14 cellular contexts compared by ENCODE assay signal in the genomic region with DNA sequence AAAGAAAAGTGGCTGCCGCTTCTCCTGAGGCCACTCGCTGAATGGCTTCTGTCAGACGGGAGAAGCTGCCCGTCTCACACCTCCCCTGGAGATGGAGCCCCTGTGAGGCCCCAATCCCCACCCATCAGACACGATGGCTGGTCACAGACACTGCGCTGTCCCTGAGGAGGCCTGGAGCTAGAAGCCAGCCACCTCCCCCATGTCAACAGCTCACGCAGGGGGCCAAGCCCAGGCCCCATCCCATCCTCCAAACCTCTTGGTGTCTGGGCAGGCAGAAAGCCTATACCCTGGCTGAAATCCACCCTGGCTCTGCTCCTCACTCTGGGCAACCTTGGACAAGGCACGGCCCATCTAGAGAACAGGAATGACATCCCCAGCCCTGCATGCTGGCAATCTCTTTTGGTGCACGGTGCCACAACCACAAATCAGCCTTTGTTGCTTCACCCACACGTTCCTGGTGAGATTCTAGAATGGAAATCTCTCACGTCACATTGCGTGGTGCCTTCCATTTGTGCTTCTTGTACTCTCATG.
A peak's percentile ranks its signal among the peaks of the same experiment; 100 is the strongest.
DNase-seq lines count a peak whose midpoint lies in the region; ATAC-seq and TF ChIP-seq lines count a peak whose summit lies in the region.
"Had no signal": no experiment of that assay in that cellular context is flagged by ENCODE, and none has a peak within 500 bp of the region (broad histone marks: within the 10 kb centered on the region; RNA-seq: fewer than 3 reads in every experiment).

No MANE protein-coding gene starts in this region.

- H3K27me3 ChIP-seq in BLaER1 (no peaks in the 10 kb centered on the region), neural cell (ENCODE audit: insufficient read depth, low read depth, low read length) (no peaks in the 10 kb centered on the region), gastrocnemius medialis (no peaks in the 10 kb centered on the region)

- H3K36me3 ChIP-seq in BLaER1 (no peaks in the 10 kb centered on the region), neural cell (ENCODE audit: insufficient read depth, low read length) (no peaks in the 10 kb centered on the region), gastrocnemius medialis (no peaks in the 10 kb centered on the region)

- TF ChIP-seq POLR2A in gastrocnemius medialis (IDR thresholded peaks at IDR 0.05): no peak

- TF ChIP-seq EP300 in neural cell (conservative IDR thresholded peaks at IDR 0.05; ENCODE audit: poor library complexity, severe bottlenecking): no peak

- no peak for TF ChIP-seq RAD21 in neural cell (conservative IDR thresholded peaks at IDR 0.05)

- no peak overlapping the region for H3K4me3 Mint-ChIP-seq in activated CD4-positive, alpha-beta T cell treated with anti-CD3 and anti-CD28 coated beads for 36 hours
- H3K4me3 Mint-ChIP-seq: CD4-positive, CD25-positive, alpha-beta regulatory T cell; HFFc6 had no signal

- H3K27ac ChIP-seq in BLaER1: peak overlapping the region; percentile 67
- peak overlapping the region; percentile 8 for H3K27ac ChIP-seq in neural cell (ENCODE audit: low read length)
- no peak overlapping the region for H3K27ac ChIP-seq in gastrocnemius medialis
- H3K27ac ChIP-seq: 22Rv1, HL-60 had no signal

- no peaks in the 10 kb centered on the region for H3K36me3 Mint-ChIP-seq in activated CD4-positive, alpha-beta T cell treated with anti-CD3 and anti-CD28 coated beads for 36 hours (ENCODE audit: low read depth)
- H3K36me3 Mint-ChIP-seq: CD4-positive, CD25-positive, alpha-beta regulatory T cell had no signal

- H3K9me3 ChIP-seq in BLaER1 (no peaks in the 10 kb centered on the region), neural cell (ENCODE audit: low read length) (no peaks in the 10 kb centered on the region), gastrocnemius medialis (no peaks in the 10 kb centered on the region)

- in situ Hi-C loops in gastrocnemius medialis (cut with MboI; ENCODE audit: low sequenced_read_pairs in 4 of 4): no loop called here

- peak; percentile 19 for ATAC-seq in activated CD4-positive, alpha-beta T cell treated with anti-CD3 and anti-CD28 coated beads for 36 hours
- ATAC-seq in gastrocnemius medialis: peak in 1 of 2 donors; percentile 30
- no peak for ATAC-seq in left colon

- H3K79me2 ChIP-seq in neural cell (replicated peaks; ENCODE audit: insufficient read depth, low read length): no peaks in the 10 kb centered on the region

- H3K9ac ChIP-seq in BLaER1: peak overlapping the region; percentile 61
- no peak overlapping the region for H3K9ac ChIP-seq in neural cell (ENCODE audit: low read length)

- H3K27ac Mint-ChIP-seq in activated CD4-positive, alpha-beta T cell treated with anti-CD3 and anti-CD28 coated beads for 36 hours: no peak overlapping the region
- H3K27ac Mint-ChIP-seq: CD4-positive, CD25-positive, alpha-beta regulatory T cell; HFFc6 had no signal

- no peaks in the 10 kb centered on the region for H4K20me1 ChIP-seq in BLaER1
- H4K20me1 ChIP-seq in neural cell (ENCODE audit: insufficient read depth): no peaks in the 10 kb centered on the region

- H3K4me1 ChIP-seq in BLaER1: peaks cover 91% of the 10 kb centered on the region
- peaks cover 0 to 7% of the 10 kb centered on the region in 2 donors for H3K4me1 ChIP-seq in gastrocnemius medialis

- CTCF ChIA-PET in activated CD4-positive, alpha-beta T cell treated with anti-CD3 and anti-CD28 coated beads for 36 hours (lab: Charles Lee): no interaction called here

- no peaks in the 10 kb centered on the region for H3K4me1 Mint-ChIP-seq in activated CD4-positive, alpha-beta T cell treated with anti-CD3 and anti-CD28 coated beads for 36 hours
- H3K4me1 Mint-ChIP-seq: CD4-positive, CD25-positive, alpha-beta regulatory T cell had no signal

- intact Hi-C loops in activated CD4-positive, alpha-beta T cell treated with anti-CD3 and anti-CD28 coated beads for 36 hours (cut with DNase I, micrococcal nuclease): no loop called here
- intact Hi-C loops in gastrocnemius medialis (cut with DNase I; ENCODE audit: low total_unique reads): no loop called here
- intact Hi-C loops in left colon (cut with DNase I, micrococcal nuclease): no loop called here

- TF ChIP-seq CTCF in neural cell (IDR thresholded peaks at IDR 0.05; ENCODE audit: poor library complexity, severe bottlenecking) (no peak), gastrocnemius medialis (IDR thresholded peaks at IDR 0.05 in 4 of 5, conservative IDR thresholded peaks at IDR 0.05 in 1 of 5) (no peak)

- no peaks in the 10 kb centered on the region for H3F3A ChIP-seq in neural cell (ENCODE audit: insufficient read depth, low read length, poor library complexity, severe bottlenecking)

- peak overlapping the region; percentile 93 for H3K4me2 ChIP-seq in BLaER1
- no peak overlapping the region for H3K4me2 ChIP-seq in neural cell (ENCODE audit: low read length)

- H3K4me3 ChIP-seq in BLaER1: no peak overlapping the region
- no peak overlapping the region for H3K4me3 ChIP-seq in neural cell (ENCODE audit: low read length)
- no peak overlapping the region for H3K4me3 ChIP-seq in gastrocnemius medialis

- POLR2A ChIA-PET in activated CD4-positive, alpha-beta T cell treated with anti-CD3 and anti-CD28 coated beads for 36 hours (lab: Charles Lee): no interaction called here

- peaks cover 4% of the 10 kb centered on the region for H3K27me3 Mint-ChIP-seq in activated CD4-positive, alpha-beta T cell treated with anti-CD3 and anti-CD28 coated beads for 36 hours
- H3K27me3 Mint-ChIP-seq: CD4-positive, CD25-positive, alpha-beta regulatory T cell had no signal

- peaks cover 9% of the 10 kb centered on the region for H3K9me3 Mint-ChIP-seq in activated CD4-positive, alpha-beta T cell treated with anti-CD3 and anti-CD28 coated beads for 36 hours (ENCODE audit: low read depth)

- no peak for DNase-seq in activated CD4-positive, alpha-beta T cell treated with anti-CD3 and anti-CD28 coated beads for 36 hours
- DNase-seq in activated CD4-positive, alpha-beta T cell treated with anti-CD3 and anti-CD28 coated beads for 1 hour: no peak
- DNase-seq in gastrocnemius medialis (peak; percentile 14 to 19), globus pallidus (ENCODE audit: low spot score) (no peak), left colon (no peak)
- DNase-seq: CD4-positive, CD25-positive, alpha-beta regulatory T cell; DMS53; GF-D8; HCEC 1CT; HFFc6 had no signal

- no peak overlapping the region for H2AFZ ChIP-seq in neural cell (ENCODE audit: low read depth, low read length)

- no peaks in the 10 kb centered on the region for H3K9me2 ChIP-seq in neural cell (ENCODE audit: insufficient read depth, low read length)

TF ChIP-seq in neural cell, 6 proteins besides CTCF, POLR2A, EP300 and RAD21:
- no peak for TF ChIP-seq TAF1 (IDR thresholded peaks at IDR 0.05; ENCODE audit: low read depth)
- no peak for TF ChIP-seq EZH2 (IDR thresholded peaks at IDR 0.05; ENCODE audit: borderline replicate concordance, insufficient read depth, low read length, poor library complexity, severe bottlenecking)
- no peak for TF ChIP-seq MXI1 (conservative IDR thresholded peaks at IDR 0.05; ENCODE audit: poor library complexity, severe bottlenecking)
- no peak for TF ChIP-seq POLR2AphosphoS5 (IDR thresholded peaks at IDR 0.05)
- TF ChIP-seq, protein P1, sequence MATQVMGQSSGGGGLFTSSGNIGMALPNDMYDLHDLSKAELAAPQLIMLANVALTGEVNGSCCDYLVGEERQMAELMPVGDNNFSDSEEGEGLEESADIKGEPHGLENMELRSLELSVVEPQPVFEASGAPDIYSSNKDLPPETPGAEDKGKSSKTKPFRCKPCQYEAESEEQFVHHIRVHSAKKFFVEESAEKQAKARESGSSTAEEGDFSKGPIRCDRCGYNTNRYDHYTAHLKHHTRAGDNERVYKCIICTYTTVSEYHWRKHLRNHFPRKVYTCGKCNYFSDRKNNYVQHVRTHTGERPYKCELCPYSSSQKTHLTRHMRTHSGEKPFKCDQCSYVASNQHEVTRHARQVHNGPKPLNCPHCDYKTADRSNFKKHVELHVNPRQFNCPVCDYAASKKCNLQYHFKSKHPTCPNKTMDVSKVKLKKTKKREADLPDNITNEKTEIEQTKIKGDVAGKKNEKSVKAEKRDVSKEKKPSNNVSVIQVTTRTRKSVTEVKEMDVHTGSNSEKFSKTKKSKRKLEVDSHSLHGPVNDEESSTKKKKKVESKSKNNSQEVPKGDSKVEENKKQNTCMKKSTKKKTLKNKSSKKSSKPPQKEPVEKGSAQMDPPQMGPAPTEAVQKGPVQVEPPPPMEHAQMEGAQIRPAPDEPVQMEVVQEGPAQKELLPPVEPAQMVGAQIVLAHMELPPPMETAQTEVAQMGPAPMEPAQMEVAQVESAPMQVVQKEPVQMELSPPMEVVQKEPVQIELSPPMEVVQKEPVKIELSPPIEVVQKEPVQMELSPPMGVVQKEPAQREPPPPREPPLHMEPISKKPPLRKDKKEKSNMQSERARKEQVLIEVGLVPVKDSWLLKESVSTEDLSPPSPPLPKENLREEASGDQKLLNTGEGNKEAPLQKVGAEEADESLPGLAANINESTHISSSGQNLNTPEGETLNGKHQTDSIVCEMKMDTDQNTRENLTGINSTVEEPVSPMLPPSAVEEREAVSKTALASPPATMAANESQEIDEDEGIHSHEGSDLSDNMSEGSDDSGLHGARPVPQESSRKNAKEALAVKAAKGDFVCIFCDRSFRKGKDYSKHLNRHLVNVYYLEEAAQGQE (IDR thresholded peaks at IDR 0.05; ENCODE audit: borderline replicate concordance): no peak
- TF ChIP-seq SMC3 (conservative IDR thresholded peaks at IDR 0.05; ENCODE audit: poor library complexity): no peak

Comparison
In these comparisons a context has a peak if more than half of its experiments do, and no peak if none do; other contexts are left out.
1. DNase-seq: peak in gastrocnemius medialis (2 of 2); none in activated CD4-positive, alpha-beta T cell treated with anti-CD3 and anti-CD28 coated beads for 36 hours (single experiment), activated CD4-positive, alpha-beta T cell treated with anti-CD3 and anti-CD28 coated beads for 1 hour (single experiment), globus pallidus (single experiment) and left colon (0 of 2).
2. H3K27ac ChIP-seq: peak in BLaER1 (single experiment) and neural cell (single experiment); none in gastrocnemius medialis (0 of 4).